Comparison of ENCODE assay signal across 1 cellular context in genomic region chr1:109910963-109911798, GRCh38.
TF ChIP-seq lines count a peak whose summit lies in the region.

No MANE protein-coding gene starts in this region.

TF ChIP-seq in HepG2, 621 proteins besides CTCF, POLR2A, EP300 and RAD21 (continued from another document and continues in another):
- 0 out of 2 replicates have a peak, but pooled peaks have one; percentile 7 for TF ChIP-seq ATF3 (CRISPR knock-in tag; IDR thresholded peaks at IDR 0.05)
- TF ChIP-seq ZBTB7A (CRISPR knock-in tag; IDR thresholded peaks at IDR 0.05) = peak; percentile 75; the same call in 1 of the 2 replicates
- TF ChIP-seq SSRP1 (CRISPR knock-in tag; IDR thresholded peaks at IDR 0.05) = no peak
- no peak for TF ChIP-seq SNAPC2 (CRISPR knock-in tag; IDR thresholded peaks at IDR 0.05)
- TF ChIP-seq, protein P1, sequence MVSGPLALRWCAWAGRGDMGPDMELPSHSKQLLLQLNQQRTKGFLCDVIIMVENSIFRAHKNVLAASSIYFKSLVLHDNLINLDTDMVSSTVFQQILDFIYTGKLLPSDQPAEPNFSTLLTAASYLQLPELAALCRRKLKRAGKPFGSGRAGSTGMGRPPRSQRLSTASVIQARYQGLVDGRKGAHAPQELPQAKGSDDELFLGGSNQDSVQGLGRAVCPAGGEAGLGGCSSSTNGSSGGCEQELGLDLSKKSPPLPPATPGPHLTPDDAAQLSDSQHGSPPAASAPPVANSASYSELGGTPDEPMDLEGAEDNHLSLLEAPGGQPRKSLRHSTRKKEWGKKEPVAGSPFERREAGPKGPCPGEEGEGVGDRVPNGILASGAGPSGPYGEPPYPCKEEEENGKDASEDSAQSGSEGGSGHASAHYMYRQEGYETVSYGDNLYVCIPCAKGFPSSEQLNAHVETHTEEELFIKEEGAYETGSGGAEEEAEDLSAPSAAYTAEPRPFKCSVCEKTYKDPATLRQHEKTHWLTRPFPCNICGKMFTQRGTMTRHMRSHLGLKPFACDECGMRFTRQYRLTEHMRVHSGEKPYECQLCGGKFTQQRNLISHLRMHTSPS (CRISPR knock-in tag; IDR thresholded peaks at IDR 0.05; ENCODE audit: low read depth) = peak; percentile 66
- TF ChIP-seq, protein P2, sequence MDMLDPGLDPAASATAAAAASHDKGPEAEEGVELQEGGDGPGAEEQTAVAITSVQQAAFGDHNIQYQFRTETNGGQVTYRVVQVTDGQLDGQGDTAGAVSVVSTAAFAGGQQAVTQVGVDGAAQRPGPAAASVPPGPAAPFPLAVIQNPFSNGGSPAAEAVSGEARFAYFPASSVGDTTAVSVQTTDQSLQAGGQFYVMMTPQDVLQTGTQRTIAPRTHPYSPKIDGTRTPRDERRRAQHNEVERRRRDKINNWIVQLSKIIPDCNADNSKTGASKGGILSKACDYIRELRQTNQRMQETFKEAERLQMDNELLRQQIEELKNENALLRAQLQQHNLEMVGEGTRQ (IDR thresholded peaks at IDR 0.05; ENCODE audit: low read depth, low read length) = no peak
- TF ChIP-seq, protein P2 (CRISPR knock-in tag; IDR thresholded peaks at IDR 0.05; ENCODE audit: borderline replicate concordance) = no peak
- peak; percentile 70; the same call in 1 of the 2 replicates for TF ChIP-seq ZNF225 (CRISPR knock-in tag; IDR thresholded peaks at IDR 0.05)
- no peak for TF ChIP-seq FOXJ3 (CRISPR knock-in tag; IDR thresholded peaks at IDR 0.05; ENCODE audit: borderline replicate concordance)
- no peak for TF ChIP-seq SMYD3 (CRISPR knock-in tag; IDR thresholded peaks at IDR 0.05)
- no peak for TF ChIP-seq ZFP1 (CRISPR knock-in tag; IDR thresholded peaks at IDR 0.05)
- TF ChIP-seq HOXA9 (CRISPR knock-in tag; IDR thresholded peaks at IDR 0.05; ENCODE audit: borderline replicate concordance) = no peak
- TF ChIP-seq, protein P3, sequence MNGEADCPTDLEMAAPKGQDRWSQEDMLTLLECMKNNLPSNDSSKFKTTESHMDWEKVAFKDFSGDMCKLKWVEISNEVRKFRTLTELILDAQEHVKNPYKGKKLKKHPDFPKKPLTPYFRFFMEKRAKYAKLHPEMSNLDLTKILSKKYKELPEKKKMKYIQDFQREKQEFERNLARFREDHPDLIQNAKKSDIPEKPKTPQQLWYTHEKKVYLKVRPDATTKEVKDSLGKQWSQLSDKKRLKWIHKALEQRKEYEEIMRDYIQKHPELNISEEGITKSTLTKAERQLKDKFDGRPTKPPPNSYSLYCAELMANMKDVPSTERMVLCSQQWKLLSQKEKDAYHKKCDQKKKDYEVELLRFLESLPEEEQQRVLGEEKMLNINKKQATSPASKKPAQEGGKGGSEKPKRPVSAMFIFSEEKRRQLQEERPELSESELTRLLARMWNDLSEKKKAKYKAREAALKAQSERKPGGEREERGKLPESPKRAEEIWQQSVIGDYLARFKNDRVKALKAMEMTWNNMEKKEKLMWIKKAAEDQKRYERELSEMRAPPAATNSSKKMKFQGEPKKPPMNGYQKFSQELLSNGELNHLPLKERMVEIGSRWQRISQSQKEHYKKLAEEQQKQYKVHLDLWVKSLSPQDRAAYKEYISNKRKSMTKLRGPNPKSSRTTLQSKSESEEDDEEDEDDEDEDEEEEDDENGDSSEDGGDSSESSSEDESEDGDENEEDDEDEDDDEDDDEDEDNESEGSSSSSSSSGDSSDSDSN (CRISPR knock-in tag; IDR thresholded peaks at IDR 0.05) = peak; percentile 80
- TF ChIP-seq ZNF121 (CRISPR knock-in tag; IDR thresholded peaks at IDR 0.05) = peak; percentile 31; the same call in 1 of the 2 replicates
- TF ChIP-seq NFYC (CRISPR knock-in tag; IDR thresholded peaks at IDR 0.05) = no peak
- TF ChIP-seq PBX2 (CRISPR knock-in tag; IDR thresholded peaks at IDR 0.05) = no peak
- TF ChIP-seq ERF (CRISPR knock-in tag; IDR thresholded peaks at IDR 0.05) = no peak
- TF ChIP-seq KIAA2018 (CRISPR knock-in tag; IDR thresholded peaks at IDR 0.05; ENCODE audit: borderline replicate concordance) = no peak
- TF ChIP-seq CHD4 (IDR thresholded peaks at IDR 0.05; ENCODE audit: borderline replicate concordance, low read length) = no peak
- TF ChIP-seq ZNF768 (CRISPR knock-in tag; IDR thresholded peaks at IDR 0.05) = 0 out of 2 replicates have a peak, but pooled peaks have one; percentile 61
- peak; percentile 99 for TF ChIP-seq ZNF629 (CRISPR knock-in tag; conservative IDR thresholded peaks at IDR 0.05)
- TF ChIP-seq ZNF451 (CRISPR knock-in tag; IDR thresholded peaks at IDR 0.05) = peak; percentile 75; the same call in 1 of the 2 replicates
- peak; percentile 80 for TF ChIP-seq KDM1A (CRISPR knock-in tag; IDR thresholded peaks at IDR 0.05)
- TF ChIP-seq, protein P4, sequence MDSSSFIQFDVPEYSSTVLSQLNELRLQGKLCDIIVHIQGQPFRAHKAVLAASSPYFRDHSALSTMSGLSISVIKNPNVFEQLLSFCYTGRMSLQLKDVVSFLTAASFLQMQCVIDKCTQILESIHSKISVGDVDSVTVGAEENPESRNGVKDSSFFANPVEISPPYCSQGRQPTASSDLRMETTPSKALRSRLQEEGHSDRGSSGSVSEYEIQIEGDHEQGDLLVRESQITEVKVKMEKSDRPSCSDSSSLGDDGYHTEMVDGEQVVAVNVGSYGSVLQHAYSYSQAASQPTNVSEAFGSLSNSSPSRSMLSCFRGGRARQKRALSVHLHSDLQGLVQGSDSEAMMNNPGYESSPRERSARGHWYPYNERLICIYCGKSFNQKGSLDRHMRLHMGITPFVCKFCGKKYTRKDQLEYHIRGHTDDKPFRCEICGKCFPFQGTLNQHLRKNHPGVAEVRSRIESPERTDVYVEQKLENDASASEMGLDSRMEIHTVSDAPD (CRISPR knock-in tag; IDR thresholded peaks at IDR 0.05) = no peak
- TF ChIP-seq YEATS4 (CRISPR knock-in tag; IDR thresholded peaks at IDR 0.05; ENCODE audit: borderline replicate concordance) = no peak
- TF ChIP-seq EEA1 (CRISPR knock-in tag; IDR thresholded peaks at IDR 0.05; ENCODE audit: borderline replicate concordance) = no peak
- TF ChIP-seq, protein P5, sequence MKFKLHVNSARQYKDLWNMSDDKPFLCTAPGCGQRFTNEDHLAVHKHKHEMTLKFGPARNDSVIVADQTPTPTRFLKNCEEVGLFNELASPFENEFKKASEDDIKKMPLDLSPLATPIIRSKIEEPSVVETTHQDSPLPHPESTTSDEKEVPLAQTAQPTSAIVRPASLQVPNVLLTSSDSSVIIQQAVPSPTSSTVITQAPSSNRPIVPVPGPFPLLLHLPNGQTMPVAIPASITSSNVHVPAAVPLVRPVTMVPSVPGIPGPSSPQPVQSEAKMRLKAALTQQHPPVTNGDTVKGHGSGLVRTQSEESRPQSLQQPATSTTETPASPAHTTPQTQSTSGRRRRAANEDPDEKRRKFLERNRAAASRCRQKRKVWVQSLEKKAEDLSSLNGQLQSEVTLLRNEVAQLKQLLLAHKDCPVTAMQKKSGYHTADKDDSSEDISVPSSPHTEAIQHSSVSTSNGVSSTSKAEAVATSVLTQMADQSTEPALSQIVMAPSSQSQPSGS (CRISPR knock-in tag; IDR thresholded peaks at IDR 0.05) = no peak
- TF ChIP-seq ZBTB3 (CRISPR knock-in tag; IDR thresholded peaks at IDR 0.05; ENCODE audit: borderline replicate concordance, low read depth) = no peak
- TF ChIP-seq ZBTB21 (CRISPR knock-in tag; IDR thresholded peaks at IDR 0.05) = no peak
- TF ChIP-seq ZNF839 (CRISPR knock-in tag; IDR thresholded peaks at IDR 0.05; ENCODE audit: borderline replicate concordance) = peak; percentile 65; the same call in 1 of the 2 replicates
- 0 out of 2 replicates have a peak, but pooled peaks have one; percentile 25 for TF ChIP-seq RXRA (CRISPR knock-in tag; IDR thresholded peaks at IDR 0.05)
- no peak for TF ChIP-seq ISX (CRISPR knock-in tag; conservative IDR thresholded peaks at IDR 0.05)
- TF ChIP-seq ZNF234 (CRISPR knock-in tag; conservative IDR thresholded peaks at IDR 0.05) = no peak
- TF ChIP-seq GATAD1 (CRISPR knock-in tag; IDR thresholded peaks at IDR 0.05) = no peak
- no peak for TF ChIP-seq IRF2 (CRISPR knock-in tag; IDR thresholded peaks at IDR 0.05)
- no peak for TF ChIP-seq RBM39 (IDR thresholded peaks at IDR 0.05; ENCODE audit: low read depth, low read length, poor library complexity, severe bottlenecking)
- TF ChIP-seq SMAD1 (CRISPR knock-in tag; IDR thresholded peaks at IDR 0.05; ENCODE audit: borderline replicate concordance, low read depth) = 0 out of 2 replicates have a peak, but pooled peaks have one; percentile 43
- TF ChIP-seq ZIK1 (CRISPR knock-in tag; IDR thresholded peaks at IDR 0.05; ENCODE audit: borderline replicate concordance, low read depth) = peak; percentile 25; the same call in 1 of the 2 replicates
- no peak for TF ChIP-seq MTF1 (CRISPR knock-in tag; IDR thresholded peaks at IDR 0.05)
- no peak for TF ChIP-seq ZNF205 (CRISPR knock-in tag; IDR thresholded peaks at IDR 0.05)
- TF ChIP-seq, protein P6, sequence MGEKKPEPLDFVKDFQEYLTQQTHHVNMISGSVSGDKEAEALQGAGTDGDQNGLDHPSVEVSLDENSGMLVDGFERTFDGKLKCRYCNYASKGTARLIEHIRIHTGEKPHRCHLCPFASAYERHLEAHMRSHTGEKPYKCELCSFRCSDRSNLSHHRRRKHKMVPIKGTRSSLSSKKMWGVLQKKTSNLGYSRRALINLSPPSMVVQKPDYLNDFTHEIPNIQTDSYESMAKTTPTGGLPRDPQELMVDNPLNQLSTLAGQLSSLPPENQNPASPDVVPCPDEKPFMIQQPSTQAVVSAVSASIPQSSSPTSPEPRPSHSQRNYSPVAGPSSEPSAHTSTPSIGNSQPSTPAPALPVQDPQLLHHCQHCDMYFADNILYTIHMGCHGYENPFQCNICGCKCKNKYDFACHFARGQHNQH (CRISPR knock-in tag; IDR thresholded peaks at IDR 0.05) = 0 out of 2 replicates have a peak, but pooled peaks have one; percentile 21
